18 cellular contexts compared by ENCODE assay signal in the genomic region with DNA sequence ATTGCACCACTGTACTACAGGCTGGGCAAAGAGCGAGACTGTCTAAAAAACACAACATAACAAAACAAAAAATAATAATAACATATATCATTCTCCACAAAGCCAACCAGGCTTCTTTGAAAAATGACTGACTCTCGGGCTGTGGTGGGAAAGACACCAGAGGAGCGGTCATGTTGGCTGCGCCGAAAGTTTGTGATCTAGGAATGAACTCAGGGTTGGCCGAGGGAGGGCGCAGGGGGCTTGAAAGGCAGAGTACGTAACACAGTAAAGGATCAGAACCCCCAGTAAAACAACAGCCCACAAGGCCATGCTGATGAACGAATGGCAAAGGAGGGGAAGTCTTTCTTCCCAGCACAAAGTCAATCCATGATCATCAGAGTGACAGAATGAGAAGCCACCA. TPM values are rescaled to one million over a fixed set of nuclear protein-coding genes. Genes with fewer than 3 reads are reported as not detected.
DNase-seq lines count a peak whose midpoint lies in the region; ATAC-seq, FAIRE-seq and TF ChIP-seq lines count a peak whose summit lies in the region.
"Had no signal": no experiment of that assay in that cellular context is flagged by ENCODE, and none has a peak within 500 bp of the region (broad histone marks: within the 10 kb centered on the region; RNA-seq: fewer than 3 reads in every experiment).

No MANE protein-coding gene starts in this region.

- intact Hi-C loops in right cardiac atrium (cut with DNase I) (no loop called here), cardiac septum (cut with DNase I) (no loop called here)

- H3K27me3 ChIP-seq in right cardiac atrium (ENCODE audit: control insufficient read depth, insufficient read depth) = no peaks in the 10 kb centered on the region
- H3K27me3 ChIP-seq: breast epithelium had no signal

- peak overlapping the region; percentile 87 for H3K27ac Mint-ChIP-seq in WTC11
- peak overlapping the region; percentile 87 for H3K27ac Mint-ChIP-seq in stimulated activated naive B cell treated with anti-CD40 and anti-IgM and Interleukin-4, amounts not matched to agents 10 μg/mL and 1 μg/mL and 100 μg/mL, for 72 hours
- H3K27ac Mint-ChIP-seq: dendritic cell treated with granulocyte-macrophage colony-stimulating factor and Interleukin-4, amounts not matched to agents 40 ng/mL and 50 ng/mL, for 4 days had no signal

- H3K36me3 Mint-ChIP-seq in WTC11 = peaks cover 5% of the 10 kb centered on the region
- peaks cover 15 to 17% of the 10 kb centered on the region in 2 donors for H3K36me3 Mint-ChIP-seq in stimulated activated naive B cell treated with anti-CD40 and anti-IgM and Interleukin-4, amounts not matched to agents 10 μg/mL and 1 μg/mL and 100 μg/mL, for 72 hours

- no peaks in the 10 kb centered on the region for H3K9me3 ChIP-seq in right cardiac atrium (ENCODE audit: control insufficient read depth, low read length)
- H3K9me3 ChIP-seq: breast epithelium had no signal

- H3K4me1 Mint-ChIP-seq in WTC11 = peaks cover 16% of the 10 kb centered on the region
- H3K4me1 Mint-ChIP-seq in stimulated activated naive B cell treated with anti-CD40 and anti-IgM and Interleukin-4, amounts not matched to agents 10 μg/mL and 1 μg/mL and 100 μg/mL, for 72 hours = peaks cover 11 to 27% of the 10 kb centered on the region in 2 donors

- no peaks in the 10 kb centered on the region for H3K4me1 ChIP-seq in right cardiac atrium (ENCODE audit: control insufficient read depth, insufficient read depth, low read length)

- no peak overlapping the region for H3K4me3 ChIP-seq in right cardiac atrium (ENCODE audit: low read length)
- H3K4me3 ChIP-seq: breast epithelium had no signal

- DNase-seq in right cardiac atrium (peak in 2 of 3 donors; percentile 3 to 4), cardiac septum (ENCODE audit: low spot score) (no peak), WTC11 (ENCODE audit: low spot score) (no peak), left lobe of liver (ENCODE audit: low spot score) (peak; percentile 32), urothelium cell line (ENCODE audit: low spot score) (no peak), NCI-H345 treated with DMSO at 0.1 percent for 48 hours (lab: John Stamatoyannopoulos, UW; ENCODE audit: unreplicated experiment) (no peak)
- DNase-seq in stimulated activated naive B cell treated with anti-CD40 and anti-IgM and Interleukin-4, amounts not matched to agents 10 μg/mL and 1 μg/mL and 100 μg/mL, for 72 hours = no peak
- DNase-seq: activated CD4-positive, alpha-beta T cell treated with anti-CD3 and anti-CD28 coated beads, Interleukin-2, amount 50 U/mL, for 1 hour; DMS53; KBM-7; mammary epithelial cell; NCI-H187; NCI-H446 treated with DMSO at 0.1 percent for 48 hours had no signal

- no peak overlapping the region for H3K27ac ChIP-seq in right cardiac atrium (ENCODE audit: low read length)

- no peak overlapping the region for H3K4me3 Mint-ChIP-seq in WTC11
- no peak overlapping the region for H3K4me3 Mint-ChIP-seq in stimulated activated naive B cell treated with anti-CD40 and anti-IgM and Interleukin-4, amounts not matched to agents 10 μg/mL and 1 μg/mL and 100 μg/mL, for 72 hours
- H3K4me3 Mint-ChIP-seq: dendritic cell treated with granulocyte-macrophage colony-stimulating factor and Interleukin-4, amounts not matched to agents 40 ng/mL and 50 ng/mL, for 4 days had no signal

- FAIRE-seq in urothelium cell line (lab: Jason Lieb, UNC) = no peak
- FAIRE-seq: islet of Langerhans had no signal

- no peaks in the 10 kb centered on the region for H3K27me3 Mint-ChIP-seq in WTC11 (ENCODE audit: low read depth)
- H3K27me3 Mint-ChIP-seq in stimulated activated naive B cell treated with anti-CD40 and anti-IgM and Interleukin-4, amounts not matched to agents 10 μg/mL and 1 μg/mL and 100 μg/mL, for 72 hours = no peaks in the 10 kb centered on the region
- H3K27me3 Mint-ChIP-seq: dendritic cell treated with granulocyte-macrophage colony-stimulating factor and Interleukin-4, amounts not matched to agents 40 ng/mL and 50 ng/mL, for 4 days had no signal

- CTCF ChIA-PET in WTC11 (lab: Charles Lee) = no interaction called here

- H3K9me3 Mint-ChIP-seq in WTC11 = no peaks in the 10 kb centered on the region
- no peaks in the 10 kb centered on the region for H3K9me3 Mint-ChIP-seq in stimulated activated naive B cell treated with anti-CD40 and anti-IgM and Interleukin-4, amounts not matched to agents 10 μg/mL and 1 μg/mL and 100 μg/mL, for 72 hours
- H3K9me3 Mint-ChIP-seq: CD8-positive, alpha-beta memory T cell; dendritic cell treated with granulocyte-macrophage colony-stimulating factor and Interleukin-4, amounts not matched to agents 40 ng/mL and 50 ng/mL, for 4 days had no signal

- whole genome bisulfite sequencing in right cardiac atrium = 96% methylated on average over 9 of the region's 9 CpGs

- TF ChIP-seq CTCF in WTC11 (IDR thresholded peaks at IDR 0.05) = no peak

- POLR2A ChIA-PET in WTC11 (lab: Charles Lee) = no interaction called here

- no peak for ATAC-seq in right cardiac atrium
- ATAC-seq in WTC11 = no peak
- ATAC-seq in left lobe of liver = no peak
- no peak for ATAC-seq in stimulated activated naive B cell treated with anti-CD40 and anti-IgM and Interleukin-4, amounts not matched to agents 10 μg/mL and 1 μg/mL and 100 μg/mL, for 72 hours (replicated peaks)
- no peak for ATAC-seq in GM21528 (IDR thresholded peaks at IDR 0.05; ENCODE audit: low FRiP score, unreplicated experiment)

TF ChIP-seq in WTC11, 78 proteins besides CTCF, POLR2A, EP300 and RAD21 (continues in another document):
- TF ChIP-seq SMAD4 (CRISPR knock-in tag; IDR thresholded peaks at IDR 0.05) (no peak), CBFB (CRISPR knock-in tag; IDR thresholded peaks at IDR 0.05; ENCODE audit: low read depth) (no peak), TEAD4 (CRISPR knock-in tag; IDR thresholded peaks at IDR 0.05) (no peak), HMGA2 (CRISPR knock-in tag; IDR thresholded peaks at IDR 0.05) (no peak)
- TF ChIP-seq, protein P1, sequence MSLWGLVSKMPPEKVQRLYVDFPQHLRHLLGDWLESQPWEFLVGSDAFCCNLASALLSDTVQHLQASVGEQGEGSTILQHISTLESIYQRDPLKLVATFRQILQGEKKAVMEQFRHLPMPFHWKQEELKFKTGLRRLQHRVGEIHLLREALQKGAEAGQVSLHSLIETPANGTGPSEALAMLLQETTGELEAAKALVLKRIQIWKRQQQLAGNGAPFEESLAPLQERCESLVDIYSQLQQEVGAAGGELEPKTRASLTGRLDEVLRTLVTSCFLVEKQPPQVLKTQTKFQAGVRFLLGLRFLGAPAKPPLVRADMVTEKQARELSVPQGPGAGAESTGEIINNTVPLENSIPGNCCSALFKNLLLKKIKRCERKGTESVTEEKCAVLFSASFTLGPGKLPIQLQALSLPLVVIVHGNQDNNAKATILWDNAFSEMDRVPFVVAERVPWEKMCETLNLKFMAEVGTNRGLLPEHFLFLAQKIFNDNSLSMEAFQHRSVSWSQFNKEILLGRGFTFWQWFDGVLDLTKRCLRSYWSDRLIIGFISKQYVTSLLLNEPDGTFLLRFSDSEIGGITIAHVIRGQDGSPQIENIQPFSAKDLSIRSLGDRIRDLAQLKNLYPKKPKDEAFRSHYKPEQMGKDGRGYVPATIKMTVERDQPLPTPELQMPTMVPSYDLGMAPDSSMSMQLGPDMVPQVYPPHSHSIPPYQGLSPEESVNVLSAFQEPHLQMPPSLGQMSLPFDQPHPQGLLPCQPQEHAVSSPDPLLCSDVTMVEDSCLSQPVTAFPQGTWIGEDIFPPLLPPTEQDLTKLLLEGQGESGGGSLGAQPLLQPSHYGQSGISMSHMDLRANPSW (CRISPR knock-in tag; conservative IDR thresholded peaks at IDR 0.05; ENCODE audit: low read depth) = no peak
- TF ChIP-seq, protein P2, sequence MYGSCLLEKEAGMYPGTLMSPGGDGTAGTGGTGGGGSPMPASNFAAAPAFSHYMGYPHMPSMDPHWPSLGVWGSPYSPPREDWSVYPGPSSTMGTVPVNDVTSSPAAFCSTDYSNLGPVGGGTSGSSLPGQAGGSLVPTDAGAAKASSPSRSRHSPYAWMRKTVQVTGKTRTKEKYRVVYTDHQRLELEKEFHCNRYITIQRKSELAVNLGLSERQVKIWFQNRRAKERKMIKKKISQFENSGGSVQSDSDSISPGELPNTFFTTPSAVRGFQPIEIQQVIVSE (CRISPR knock-in tag; IDR thresholded peaks at IDR 0.05; ENCODE audit: borderline replicate concordance) = no peak
- TF ChIP-seq, protein P3, sequence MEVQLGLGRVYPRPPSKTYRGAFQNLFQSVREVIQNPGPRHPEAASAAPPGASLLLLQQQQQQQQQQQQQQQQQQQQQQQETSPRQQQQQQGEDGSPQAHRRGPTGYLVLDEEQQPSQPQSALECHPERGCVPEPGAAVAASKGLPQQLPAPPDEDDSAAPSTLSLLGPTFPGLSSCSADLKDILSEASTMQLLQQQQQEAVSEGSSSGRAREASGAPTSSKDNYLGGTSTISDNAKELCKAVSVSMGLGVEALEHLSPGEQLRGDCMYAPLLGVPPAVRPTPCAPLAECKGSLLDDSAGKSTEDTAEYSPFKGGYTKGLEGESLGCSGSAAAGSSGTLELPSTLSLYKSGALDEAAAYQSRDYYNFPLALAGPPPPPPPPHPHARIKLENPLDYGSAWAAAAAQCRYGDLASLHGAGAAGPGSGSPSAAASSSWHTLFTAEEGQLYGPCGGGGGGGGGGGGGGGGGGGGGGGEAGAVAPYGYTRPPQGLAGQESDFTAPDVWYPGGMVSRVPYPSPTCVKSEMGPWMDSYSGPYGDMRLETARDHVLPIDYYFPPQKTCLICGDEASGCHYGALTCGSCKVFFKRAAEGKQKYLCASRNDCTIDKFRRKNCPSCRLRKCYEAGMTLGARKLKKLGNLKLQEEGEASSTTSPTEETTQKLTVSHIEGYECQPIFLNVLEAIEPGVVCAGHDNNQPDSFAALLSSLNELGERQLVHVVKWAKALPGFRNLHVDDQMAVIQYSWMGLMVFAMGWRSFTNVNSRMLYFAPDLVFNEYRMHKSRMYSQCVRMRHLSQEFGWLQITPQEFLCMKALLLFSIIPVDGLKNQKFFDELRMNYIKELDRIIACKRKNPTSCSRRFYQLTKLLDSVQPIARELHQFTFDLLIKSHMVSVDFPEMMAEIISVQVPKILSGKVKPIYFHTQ (CRISPR knock-in tag; IDR thresholded peaks at IDR 0.05) = no peak

RNA-seq across cellular contexts. Expression of a gene that starts 4.7 kb away (rescaled TPM):
- total RNA-seq in right cardiac atrium = 10 to 100 TPM; 16.9 to 29.5 (median 26.2) TPM
- 14.3 TPM for polyA plus RNA-seq in right cardiac atrium
- 19.1 TPM for total RNA-seq in cardiac septum
- total RNA-seq in WTC11 (2021) = 51.3 to 51.6 TPM (median 51.6 TPM) in 3 replicates
- 18.6 TPM for total RNA-seq in left lobe of liver

RNA-seq across cellular contexts. Expression of a gene that starts 29.0 kb away (rescaled TPM):
- total RNA-seq in right cardiac atrium = 10 to 100 TPM; 18.8 to 20.6 (median 19.7) TPM
- 27.0 TPM for polyA plus RNA-seq in right cardiac atrium
- total RNA-seq in cardiac septum = 30.4 TPM
- total RNA-seq in WTC11 (2021) = 39.5 to 41.2 TPM (median 40.7 TPM) in 3 replicates
- 8.7 TPM for total RNA-seq in left lobe of liver

RNA-seq across cellular contexts. Expression of a gene that starts 36.3 kb away (rescaled TPM):
- total RNA-seq in right cardiac atrium (10 to 100 TPM; 16.9 to 25.4 (median 21.8) TPM), cardiac septum (25.8 TPM), WTC11 (2021) (47.8 to 54.7 TPM (median 52.0 TPM) in 3 replicates), left lobe of liver (13.6 TPM)
- polyA plus RNA-seq in right cardiac atrium = 21.6 TPM

RNA-seq across cellular contexts. Expression of a gene that starts 55.9 kb away (rescaled TPM):
- 10 to 100 TPM; 18.7 to 22.4 (median 19.9) TPM for total RNA-seq in right cardiac atrium
- polyA plus RNA-seq in right cardiac atrium = 15.8 TPM
- total RNA-seq in cardiac septum = 60.2 TPM
- total RNA-seq in WTC11 (2021) = 20.0 to 28.1 TPM (median 27.1 TPM) in 3 replicates
- total RNA-seq in left lobe of liver = 1.6 TPM
- polyA plus RNA-seq: mammary epithelial cell had no signal

Comparison
In these comparisons a context has a peak if more than half of its experiments do, and no peak if none do; other contexts are left out.
1. DNase-seq: peak in right cardiac atrium (2 of 3) and left lobe of liver (single experiment); none in cardiac septum (single experiment), WTC11 (single experiment), stimulated activated naive B cell treated with anti-CD40 and anti-IgM and Interleukin-4, amounts not matched to agents 10 μg/mL and 1 μg/mL and 100 μg/mL, for 72 hours (single experiment), urothelium cell line (single experiment) and NCI-H345 treated with DMSO at 0.1 percent for 48 hours (single experiment).